22 cellular contexts compared by ENCODE assay signal in the genomic region with DNA sequence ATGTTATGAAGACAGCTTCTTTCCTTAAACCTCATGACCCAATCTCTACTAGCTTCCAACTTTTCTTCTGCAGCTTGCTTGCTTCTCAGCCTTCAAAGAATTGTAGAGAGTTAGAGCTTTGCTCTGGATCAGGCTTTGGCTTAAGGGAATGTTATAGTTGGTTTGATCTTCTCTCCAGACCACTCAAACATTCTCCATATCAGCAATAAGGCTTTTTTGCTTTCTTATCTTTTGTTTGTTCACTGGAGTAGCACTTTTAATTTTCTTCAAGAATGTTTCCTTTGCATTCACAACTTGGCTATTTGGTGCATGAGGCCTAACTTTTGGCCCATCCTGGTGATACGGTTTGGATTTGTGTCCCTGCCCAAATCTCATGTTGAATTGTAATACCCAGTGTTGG.
"Had no signal": no experiment of that assay in that cellular context is flagged by ENCODE, and none has a peak within 500 bp of the region (broad histone marks: within the 10 kb centered on the region; RNA-seq: fewer than 3 reads in every experiment).

No MANE protein-coding gene starts in this region.

- H3K36me3 ChIP-seq: prostate gland had no signal

- H3K27me3 Mint-ChIP-seq: activated naive CD8-positive, alpha-beta T cell treated with anti-CD3 and anti-CD28 coated beads, Interleukin-2, amount 10 ng/mL, durations not matched to agents 7 days and 5 days had no signal

- H3K27ac ChIP-seq: dorsolateral prefrontal cortex, prostate gland, right atrium auricular region, tibial nerve, vagina, VCaP had no signal

- H3K9me3 ChIP-seq: prostate gland, right atrium auricular region, tibial nerve, vagina had no signal

- H3K4me1 Mint-ChIP-seq: mesothelial cell of epicardium, nephron progenitor cell had no signal

- H3K4me3 Mint-ChIP-seq: activated naive CD8-positive, alpha-beta T cell treated with anti-CD3 and anti-CD28 coated beads, Interleukin-2, amount 10 ng/mL, durations not matched to agents 7 days and 5 days; activated T-cell treated with anti-CD3 and anti-CD28 coated beads, Interleukin-2, amount 50 U/mL, for 72 hours; mesothelial cell of epicardium; nephron progenitor cell had no signal

- DNase-seq: activated CD4-positive, alpha-beta T cell treated with anti-CD3 and anti-CD28 coated beads, Interleukin-2, amount 50 U/mL, for 4 hours; activated CD4-positive, CD25-positive, alpha-beta regulatory T cell treated with anti-CD3 and anti-CD28 coated beads, Interleukin-2, amount 50 U/mL, for 72 hours; activated gamma-delta T cell; activated naive CD8-positive, alpha-beta T cell treated with anti-CD3 and anti-CD28 coated beads, Interleukin-2, amount 10 ng/mL, durations not matched to agents 7 days and 5 days; activated T-cell treated with anti-CD3 and anti-CD28 coated beads, Interleukin-2, amount 50 U/mL, for 72 hours; amygdala; dorsolateral prefrontal cortex; erythroblast; foreskin melanocyte; kidney; nephron progenitor cell; stimulated activated CD4-positive, alpha-beta T cell treated with anti-CD3 and anti-CD28 coated beads, Interleukin-2, amount 100 ng/mL, for 24 hours; stimulated activated naive CD8-positive, alpha-beta T cell treated with anti-CD3 and anti-CD28 coated beads, Interleukin-15, Interleukin-2, amounts not matched to agents 100 U/mL and 50 U/mL, for 24 hours; substantia nigra; T-helper 2 cell had no signal

- H3K27me3 ChIP-seq: dorsolateral prefrontal cortex, right atrium auricular region, tibial nerve, vagina had no signal

- H3K27ac Mint-ChIP-seq: activated T-cell treated with anti-CD3 and anti-CD28 coated beads, Interleukin-2, amount 50 U/mL, for 72 hours; mesothelial cell of epicardium; nephron progenitor cell had no signal

- H3K4me3 ChIP-seq: dorsolateral prefrontal cortex, prostate gland, right atrium auricular region, tibial nerve, vagina had no signal

- ATAC-seq: activated T-cell treated with anti-CD3 and anti-CD28 coated beads, Interleukin-2, amount 50 U/mL, for 72 hours; left lobe of liver; stimulated activated naive CD8-positive, alpha-beta T cell treated with anti-CD3 and anti-CD28 coated beads, Interleukin-15, Interleukin-2, amounts not matched to agents 100 U/mL and 50 U/mL, for 24 hours had no signal

- H3K4me1 ChIP-seq: prostate gland, right atrium auricular region, tibial nerve, vagina had no signal
